Comparison of ENCODE assay signal across 27 cellular contexts in genomic region chr12:22372277-22372837, GRCh38.
"Had no signal": no experiment of that assay in that cellular context is flagged by ENCODE, and none has a peak within 500 bp of the region (broad histone marks: within the 10 kb centered on the region; RNA-seq: fewer than 3 reads in every experiment).

No MANE protein-coding gene starts in this region.

- H3K9me3 ChIP-seq: lower lobe of right lung, pancreas, prostate gland, suprapubic skin, thoracic aorta had no signal

- H3K4me1 ChIP-seq: left lung, lower lobe of right lung, pancreas, prostate gland, suprapubic skin, upper lobe of right lung had no signal

- H3K27me3 ChIP-seq: left lung, pancreas, sigmoid colon, spleen, suprapubic skin, tibial artery, upper lobe of right lung had no signal

- H3K27ac ChIP-seq: left lung, lower lobe of right lung, pancreas, prostate gland, sigmoid colon, spleen, suprapubic skin, thoracic aorta, tibial artery, upper lobe of right lung had no signal

- ATAC-seq: left colon; left lung; lower lobe of right lung; naive thymus-derived CD8-positive, alpha-beta T cell; pancreas; right cardiac atrium; stimulated activated effector memory CD8-positive, alpha-beta T cell treated with anti-CD3 and anti-CD28 coated beads, Interleukin-12 subunit alpha, Interleukin-12 subunit beta, amount 100 ng/mL, for 72 hours; upper lobe of right lung had no signal

- FAIRE-seq: keratinocyte, pancreas, small intestine, urothelium cell line had no signal

- H3K4me3 ChIP-seq: left lung, lower lobe of right lung, pancreas, prostate gland, sigmoid colon, spleen, suprapubic skin, thoracic aorta, tibial artery, upper lobe of right lung had no signal

- DNase-seq: hippocampal formation; kidney glomerular epithelial cell; left colon; left lung; lower lobe of right lung; mammary epithelial cell; mesenchymal stem cell; naive thymus-derived CD8-positive, alpha-beta T cell; nucleus accumbens; pancreas; posterior cingulate gyrus; retina; right cardiac atrium; sigmoid colon; small intestine; spleen; stimulated activated CD4-positive, alpha-beta T cell treated with anti-CD3 and anti-CD28 coated beads, Interleukin-4, amount 100 ng/mL, for 24 hours; stimulated activated naive CD4-positive, alpha-beta T cell; tibial artery; trophoblast cell; upper lobe of right lung had no signal

- H3K36me3 ChIP-seq: left lung, lower lobe of right lung, pancreas, prostate gland, sigmoid colon, spleen, suprapubic skin, thoracic aorta, tibial artery, upper lobe of right lung had no signal
